1 cellular context compared by ENCODE assay signal in genomic region chr6:15608406-15608805, GRCh38.
TF ChIP-seq lines count a peak whose summit lies in the region.

No MANE protein-coding gene starts in this region.

TF ChIP-seq in IMR-90, 13 proteins besides CTCF, POLR2A, EP300 and RAD21:
- TF ChIP-seq CEBPB (IDR thresholded peaks at IDR 0.05; ENCODE audit: low read depth, low read length) (no peak), MXI1 (IDR thresholded peaks at IDR 0.05; ENCODE audit: borderline replicate concordance, low read depth, low read length) (no peak), MAZ (IDR thresholded peaks at IDR 0.05; ENCODE audit: borderline replicate concordance, low read depth, low read length) (no peak), FOS (IDR thresholded peaks at IDR 0.05; ENCODE audit: low read depth, low read length) (peak; percentile 61), NFE2L2 (IDR thresholded peaks at IDR 0.05; ENCODE audit: low read depth, low read length) (no peak), RFX5 (IDR thresholded peaks at IDR 0.05; ENCODE audit: low read depth, low read length) (no peak)
TF ChIP-seq in IMR-90: peak in this region for 1.
